ENCODE assay signal across 32 cellular contexts in genomic region chr2:5895284-5895683, GRCh38.
"Had no signal": no experiment of that assay in that cellular context is flagged by ENCODE, and none has a peak within 500 bp of the region (broad histone marks: within the 10 kb centered on the region; RNA-seq: fewer than 3 reads in every experiment).

No MANE protein-coding gene starts in this region.

- H3K27me3 ChIP-seq: adrenal gland, ascending aorta, cardiac muscle cell had no signal

- H3K9me3 ChIP-seq: adrenal gland, ascending aorta had no signal

- DNase-seq: activated B cell treated with CpG ODN at 0.5 μM for 24 hours; activated CD4-positive, alpha-beta memory T cell treated with anti-CD3 and anti-CD28 coated beads for 36 hours; activated CD4-positive, alpha-beta T cell treated with anti-CD3 and anti-CD28 coated beads for 4 hours; activated CD4-positive, alpha-beta T cell treated with anti-CD3 and anti-CD28 coated beads, Interleukin-2, amount 10 ng/mL, durations not matched to agents 24 days and 14 days; activated CD4-positive, alpha-beta T cell treated with anti-CD3 and anti-CD28 coated beads, Interleukin-2, amount 50 U/mL, for 1 hour; activated CD4-positive, alpha-beta T cell treated with anti-CD3 and anti-CD28 coated beads, Interleukin-2, amount 50 U/mL, for 4 hours; activated CD4-positive, CD25-positive, alpha-beta regulatory T cell treated with anti-CD3 and anti-CD28 coated beads, Interleukin-2, amount 50 U/mL, for 72 hours; activated CD8-positive, alpha-beta memory T cell treated with anti-CD3 and anti-CD28 coated beads, Interleukin-2, amount 50 U/mL, for 4 hours; activated CD8-positive, alpha-beta T cell treated with anti-CD3 and anti-CD28 coated beads for 36 hours; activated effector memory CD4-positive, alpha-beta T cell treated with anti-CD3 and anti-CD28 coated beads, Interleukin-2, amount 50 U/mL, for 16 hours; activated gamma-delta T cell treated with Interleukin-2 at 50 U/mL for 16 hours; activated naive CD4-positive, alpha-beta T cell; activated naive CD4-positive, alpha-beta T cell treated with anti-CD3 and anti-CD28 coated beads for 36 hours; activated naive CD4-positive, alpha-beta T cell treated with anti-CD3 and anti-CD28 coated beads, Interleukin-2, amount 50 U/mL, for 16 hours; activated naive CD8-positive, alpha-beta T cell treated with anti-CD3 and anti-CD28 coated beads for 36 hours; activated T-cell treated with anti-CD3 and anti-CD28 coated beads for 4 hours; activated T-cell treated with anti-CD3 and anti-CD28 coated beads, Interleukin-2, amount 50 U/mL, for 1 hour; activated T-cell treated with anti-CD3 and anti-CD28 coated beads, Interleukin-2, amount 50 U/mL, for 4 hours; activated T-cell treated with anti-CD3 and anti-CD28 coated beads, Interleukin-2, amount 50 U/mL, for 72 hours; adrenal gland; amniotic stem cell; caudate nucleus; cerebellar nuclear complex; T-helper 2 cell; T-helper 9 cell had no signal

- H3K4me1 ChIP-seq: adrenal gland, ascending aorta had no signal

- FAIRE-seq: bronchial epithelial cell, TTC549 had no signal

- H3K27ac ChIP-seq: adrenal gland, ascending aorta, cardiac muscle cell, VCaP had no signal

- H3K4me3 ChIP-seq: adrenal gland, ascending aorta, cardiac muscle cell had no signal

- H3K36me3 ChIP-seq: adrenal gland, ascending aorta, cardiac muscle cell had no signal

- ATAC-seq: activated CD8-positive, alpha-beta T cell treated with anti-CD3 and anti-CD28 coated beads for 36 hours; activated naive CD4-positive, alpha-beta T cell treated with anti-CD3 and anti-CD28 coated beads, Interleukin-2, amount 50 U/mL, for 72 hours; activated T-cell treated with anti-CD3 and anti-CD28 coated beads, Interleukin-2, amount 50 U/mL, for 4 hours; activated T-cell treated with anti-CD3 and anti-CD28 coated beads, Interleukin-2, amount 50 U/mL, for 72 hours; activated T-helper 17 cell treated with anti-CD3 and anti-CD28 coated beads, Interleukin-2, amount 50 U/mL, for 72 hours had no signal
